Comparison of ENCODE assay signal across 8 cellular contexts in genomic region chr11:32088117-32088941, GRCh38. TPM values are rescaled to one million over a fixed set of nuclear protein-coding genes. Genes with fewer than 3 reads are reported as not detected.
DNase-seq lines count a peak whose midpoint lies in the region; ATAC-seq and TF ChIP-seq lines count a peak whose summit lies in the region.

No MANE protein-coding gene starts in this region.

- H3K4me1 ChIP-seq in adrenal gland (replicated peaks in 1 of 2): peaks cover 14 to 25% of the 10 kb centered on the region in 2 donors

- no peaks in the 10 kb centered on the region for H3K27me3 ChIP-seq in adrenal gland

- intact Hi-C loops in adrenal gland (cut with DNase I): no loop called here

- no peaks in the 10 kb centered on the region for H3K9me3 ChIP-seq in adrenal gland (replicated peaks in 1 of 3)

- peak; percentile 44 for ATAC-seq in GM18868 (IDR thresholded peaks at IDR 0.05; ENCODE audit: unreplicated experiment)
- ATAC-seq in GM19455 (IDR thresholded peaks at IDR 0.05; ENCODE audit: unreplicated experiment): no peak

- no peak for TF ChIP-seq CTCF in adrenal gland (IDR thresholded peaks at IDR 0.05)

- no peaks in the 10 kb centered on the region for H3K36me3 ChIP-seq in adrenal gland (replicated peaks in 1 of 2)

- H3K4me3 ChIP-seq in adrenal gland: peak overlapping the region in 1 of 4 donors; percentile 13

- TF ChIP-seq POLR2A in adrenal gland (IDR thresholded peaks at IDR 0.05): no peak

- DNase-seq in COLO668 (lab: John Stamatoyannopoulos, UW; ENCODE audit: unreplicated experiment) (peak; percentile 23), HT1080 (ENCODE audit: low read depth) (peak; percentile 89), adrenal gland (peak; percentile 53 to 81 (median 79)), kidney glomerular epithelial cell (lab: John Stamatoyannopoulos, UW) (peak; percentile 90), NAMALWA (ENCODE audit: low spot score) (no peak)
- DNase-seq in stimulated activated CD8-positive, alpha-beta memory T cell treated with anti-CD3 and anti-CD28 coated beads, Interleukin-4, amount 100 ng/mL, for 48 hours: no peak

- H3K27ac ChIP-seq in adrenal gland: peak overlapping the region in 2 of 5 donors; percentile 43 to 55

- WGBS in adrenal gland, 4 donors: 20 to 25% (median 23%) methylated on average over 4 of the region's 4 CpGs

RNA-seq across cellular contexts. Expression of gene RCN1, which starts 2.5 kb away (rescaled TPM):
- total RNA-seq in HT1080 (2014; rRNA removed; shearing (Covaris generic)): 156 and 186 TPM in 2 replicates
- 183 and 214 TPM in 2 replicates for polyA plus RNA-seq in HT1080 (2015; cell fraction: cytosol; rRNA removed)
- 188 and 195 TPM in 2 replicates for polyA plus RNA-seq in HT1080 (2015; cell fraction: nucleus; rRNA removed)
- total RNA-seq in adrenal gland: 100 to 1,000 TPM in 2 of 8 donors, 10 to 100 TPM in 6; 56.1 to 116 (median 83.3) TPM
- polyA plus RNA-seq in adrenal gland: 100 to 1,000 TPM in 1 of 3 donors, 10 to 100 TPM in 2; 73.8 to 142 (median 81.9) TPM

Comparison
In these comparisons a context has a peak if more than half of its experiments do, and no peak if none do; other contexts are left out.
1. DNase-seq: peak in COLO668 (single experiment), HT1080 (single experiment), adrenal gland (7 of 7) and kidney glomerular epithelial cell (single experiment); none in stimulated activated CD8-positive, alpha-beta memory T cell treated with anti-CD3 and anti-CD28 coated beads, Interleukin-4, amount 100 ng/mL, for 48 hours (single experiment) and NAMALWA (single experiment).